8 cellular contexts compared by ENCODE assay signal in genomic region chr4:77007358-77008230, GRCh38. TPM values are rescaled to one million over a fixed set of nuclear protein-coding genes. Genes with fewer than 3 reads are reported as not detected.
DNase-seq lines count a peak whose midpoint lies in the region; ATAC-seq lines count a peak whose summit lies in the region.

No MANE protein-coding gene starts in this region.

- H3K36me3 Mint-ChIP-seq in stimulated activated naive B cell treated with anti-CD40 and anti-IgM and Interleukin-4, amounts not matched to agents 10 μg/mL and 1 μg/mL and 100 μg/mL, for 72 hours = peaks cover 33 to 49% of the 10 kb centered on the region in 2 donors

- no peak overlapping the region for H3K4me3 Mint-ChIP-seq in stimulated activated naive B cell treated with anti-CD40 and anti-IgM and Interleukin-4, amounts not matched to agents 10 μg/mL and 1 μg/mL and 100 μg/mL, for 72 hours

- no peak overlapping the region for H3K27ac Mint-ChIP-seq in stimulated activated naive B cell treated with anti-CD40 and anti-IgM and Interleukin-4, amounts not matched to agents 10 μg/mL and 1 μg/mL and 100 μg/mL, for 72 hours

- peak; percentile 45 for DNase-seq in stimulated activated CD4-positive, alpha-beta T cell treated with anti-CD3 and anti-CD28 coated beads, Interleukin-15, amount 100 ng/mL, for 24 hours
- no peak for DNase-seq in stimulated activated CD4-positive, alpha-beta T cell treated with anti-CD3 and anti-CD28 coated beads, Interleukin-1b, Interleukin-23, amount 100 ng/mL, for 48 hours
- peak; percentile 32 for DNase-seq in activated CD4-positive, alpha-beta T cell treated with anti-CD3 and anti-CD28 coated beads, Interleukin-2, amount 50 U/mL, for 1 hour
- DNase-seq in Right ventricle myocardium superior = no peak
- peak; percentile 9 for DNase-seq in stimulated activated naive B cell treated with anti-CD40 and anti-IgM and Interleukin-4, amounts not matched to agents 10 μg/mL and 1 μg/mL and 100 μg/mL, for 72 hours

- intact Hi-C loops in Right ventricle myocardium superior (cut with DNase I) = loop anchor here (10.0 kb wide), 1 partner anchor 53 kb away; no protein-coding TSS in a partner anchor

- peak; percentile 93 for ATAC-seq in HG03432 (IDR thresholded peaks at IDR 0.05; ENCODE audit: unreplicated experiment)
- peak; percentile 80 for ATAC-seq in Right ventricle myocardium superior (ENCODE audit: poor library complexity)
- ATAC-seq in stimulated activated naive B cell treated with anti-CD40 and anti-IgM and Interleukin-4, amounts not matched to agents 10 μg/mL and 1 μg/mL and 100 μg/mL, for 72 hours (replicated peaks) = peak; percentile 94 to 98
- no peak for ATAC-seq in GM19467 (IDR thresholded peaks at IDR 0.05; ENCODE audit: unreplicated experiment)
- ATAC-seq in HG03097 (IDR thresholded peaks at IDR 0.05; ENCODE audit: low FRiP score, unreplicated experiment) = no peak

- no peaks in the 10 kb centered on the region for H3K9me3 Mint-ChIP-seq in stimulated activated naive B cell treated with anti-CD40 and anti-IgM and Interleukin-4, amounts not matched to agents 10 μg/mL and 1 μg/mL and 100 μg/mL, for 72 hours

- H3K4me1 Mint-ChIP-seq in stimulated activated naive B cell treated with anti-CD40 and anti-IgM and Interleukin-4, amounts not matched to agents 10 μg/mL and 1 μg/mL and 100 μg/mL, for 72 hours = peaks cover 14 to 19% of the 10 kb centered on the region in 2 donors

- no peaks in the 10 kb centered on the region for H3K27me3 Mint-ChIP-seq in stimulated activated naive B cell treated with anti-CD40 and anti-IgM and Interleukin-4, amounts not matched to agents 10 μg/mL and 1 μg/mL and 100 μg/mL, for 72 hours

RNA-seq across cellular contexts. Expression of gene SEPTIN11, which starts 58.0 kb away (rescaled TPM):
- 25.4 TPM for total RNA-seq in Right ventricle myocardium superior

Comparison
In these comparisons a context has a peak if more than half of its experiments do, and no peak if none do; other contexts are left out.
1. DNase-seq: peak in stimulated activated CD4-positive, alpha-beta T cell treated with anti-CD3 and anti-CD28 coated beads, Interleukin-15, amount 100 ng/mL, for 24 hours (single experiment), activated CD4-positive, alpha-beta T cell treated with anti-CD3 and anti-CD28 coated beads, Interleukin-2, amount 50 U/mL, for 1 hour (single experiment) and stimulated activated naive B cell treated with anti-CD40 and anti-IgM and Interleukin-4, amounts not matched to agents 10 μg/mL and 1 μg/mL and 100 μg/mL, for 72 hours (single experiment); none in stimulated activated CD4-positive, alpha-beta T cell treated with anti-CD3 and anti-CD28 coated beads, Interleukin-1b, Interleukin-23, amount 100 ng/mL, for 48 hours (single experiment) and Right ventricle myocardium superior (single experiment).
2. ATAC-seq: peak in HG03432 (single experiment), Right ventricle myocardium superior (single experiment) and stimulated activated naive B cell treated with anti-CD40 and anti-IgM and Interleukin-4, amounts not matched to agents 10 μg/mL and 1 μg/mL and 100 μg/mL, for 72 hours (2 of 2); none in GM19467 (single experiment) and HG03097 (single experiment).